In genomic region chr5:10323588-10324488, GRCh38 we compare ENCODE assay signal across 17 cellular contexts. TPM values are rescaled to one million over a fixed set of nuclear protein-coding genes. Genes with fewer than 3 reads are reported as not detected.
DNase-seq lines count a peak whose midpoint lies in the region; ATAC-seq and TF ChIP-seq lines count a peak whose summit lies in the region.
"Had no signal": no experiment of that assay in that cellular context is flagged by ENCODE, and none has a peak within 500 bp of the region (broad histone marks: within the 10 kb centered on the region; RNA-seq: fewer than 3 reads in every experiment).

No MANE protein-coding gene starts in this region.

- intact Hi-C loops in body of pancreas (cut with DNase I): no loop called here

- H3K27me3 ChIP-seq in body of pancreas (no peaks in the 10 kb centered on the region), neuron (ENCODE audit: insufficient read depth, low read length) (no peaks in the 10 kb centered on the region)

- no peak overlapping the region for H3K27ac ChIP-seq in body of pancreas
- H3K27ac ChIP-seq: lower lobe of right lung, RWPE1 had no signal

- H3K9me3 ChIP-seq in body of pancreas (no peaks in the 10 kb centered on the region), neuron (ENCODE audit: low read length) (no peaks in the 10 kb centered on the region)
- H3K9me3 ChIP-seq: lower lobe of right lung had no signal

- H3K36me3 ChIP-seq in body of pancreas (replicated peaks in 1 of 2; ENCODE audit: insufficient read depth in 1 of 2, low read depth in 2 of 2) (no peaks in the 10 kb centered on the region), neuron (ENCODE audit: insufficient read depth, low read length) (no peaks in the 10 kb centered on the region)
- H3K36me3 ChIP-seq: lower lobe of right lung had no signal

- DNase-seq in DMS79 treated with DMSO at 0.1 percent for 48 hours (lab: John Stamatoyannopoulos, UW) (peak; percentile 22), DMS79 (lab: John Stamatoyannopoulos, UW) (no peak), NCI-H345 (lab: John Stamatoyannopoulos, UW) (peak; percentile 87), body of pancreas (no peak)
- DNase-seq in activated naive CD4-positive, alpha-beta T cell (lab: John Stamatoyannopoulos, UW): no peak
- DNase-seq: activated CD4-positive, alpha-beta T cell treated with anti-CD3 and anti-CD28 coated beads for 48 hours; activated T-cell treated with anti-CD3 and anti-CD28 coated beads, Interleukin-2, amount 50 U/mL, for 48 hours; GF-D8; lower lobe of right lung; MM.1S; NCI-H446 treated with DMSO at 0.1 percent for 48 hours; nephron progenitor cell; stimulated activated naive CD8-positive, alpha-beta T cell treated with anti-CD3 and anti-CD28 coated beads, Interleukin-15, Interleukin-2, amounts not matched to agents 100 U/mL and 50 U/mL, for 24 hours had no signal

- ATAC-seq in body of pancreas (peak; percentile 85), GM18498 (IDR thresholded peaks at IDR 0.05; ENCODE audit: unreplicated experiment) (no peak), HG02973 (IDR thresholded peaks at IDR 0.05; ENCODE audit: unreplicated experiment) (no peak)
- ATAC-seq: lower lobe of right lung; stimulated activated naive CD8-positive, alpha-beta T cell treated with anti-CD3 and anti-CD28 coated beads, Interleukin-15, Interleukin-2, amounts not matched to agents 100 U/mL and 50 U/mL, for 24 hours had no signal

- peak overlapping the region; percentile 49 for H2AFZ ChIP-seq in neuron (ENCODE audit: low read depth, low read length)

- TF ChIP-seq POLR2A in body of pancreas (IDR thresholded peaks at IDR 0.05): no peak

- H3K4me3 ChIP-seq in body of pancreas (no peak overlapping the region), neuron (ENCODE audit: low read length) (no peak overlapping the region)
- H3K4me3 ChIP-seq: lower lobe of right lung had no signal

- no peak for TF ChIP-seq CTCF in body of pancreas (IDR thresholded peaks at IDR 0.05)

- WGBS in body of pancreas, 2 donors: 47 to 57% methylated on average over 6 of the region's 6 CpGs

- H3K4me1 ChIP-seq in body of pancreas (peaks cover 16% of the 10 kb centered on the region), neuron (ENCODE audit: insufficient read depth, low read length) (peaks cover 6% of the 10 kb centered on the region)

RNA-seq across cellular contexts. Expression of gene CMBL, which starts 16.1 kb away (rescaled TPM):
- total RNA-seq in body of pancreas: 1 to 10 TPM; 4.4 to 4.9 TPM

RNA-seq across cellular contexts. Expression of gene MARCHF6, which starts 29.7 kb away (rescaled TPM):
- total RNA-seq in body of pancreas: 100 to 1,000 TPM in 1 of 2 donors, 10 to 100 TPM in 1; 76.5 to 116 TPM

Comparison
In these comparisons a context has a peak if more than half of its experiments do, and no peak if none do; other contexts are left out.
1. DNase-seq: peak in DMS79 treated with DMSO at 0.1 percent for 48 hours (single experiment) and NCI-H345 (single experiment); none in DMS79 (single experiment), body of pancreas (0 of 4) and activated naive CD4-positive, alpha-beta T cell (0 of 4).